In the genomic region with DNA sequence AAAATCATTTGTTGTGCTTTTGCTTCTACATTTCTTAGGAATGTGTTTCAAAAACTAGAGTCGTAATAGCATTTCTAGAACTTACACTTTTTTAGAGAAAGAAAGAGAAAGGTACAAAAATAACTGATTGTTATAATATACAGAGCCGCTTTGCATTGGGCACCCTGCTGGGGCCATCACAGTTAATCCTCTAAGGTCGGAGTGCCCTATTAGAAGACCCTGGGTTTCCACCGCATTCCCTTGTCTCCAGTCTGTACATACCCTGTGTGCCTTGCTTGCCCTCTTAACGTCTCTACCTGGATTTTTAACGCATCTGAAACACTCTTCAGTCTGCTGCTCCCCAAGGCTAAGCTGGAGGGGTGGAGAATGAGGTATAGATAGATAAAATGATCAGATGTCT, we compare ENCODE assay signal across 1 cellular context.
TF ChIP-seq lines count a peak whose summit lies in the region.

No MANE protein-coding gene starts in this region.

TF ChIP-seq in endothelial cell of umbilical vein, 7 proteins besides CTCF, POLR2A, EP300 and RAD21 (continued from another document):
- TF ChIP-seq EZH2 (IDR thresholded peaks at IDR 0.05; ENCODE audit: borderline replicate concordance, low read depth, low read length, severe bottlenecking) = no peak
